ENCODE assay signal across 1 cellular context in the genomic region with DNA sequence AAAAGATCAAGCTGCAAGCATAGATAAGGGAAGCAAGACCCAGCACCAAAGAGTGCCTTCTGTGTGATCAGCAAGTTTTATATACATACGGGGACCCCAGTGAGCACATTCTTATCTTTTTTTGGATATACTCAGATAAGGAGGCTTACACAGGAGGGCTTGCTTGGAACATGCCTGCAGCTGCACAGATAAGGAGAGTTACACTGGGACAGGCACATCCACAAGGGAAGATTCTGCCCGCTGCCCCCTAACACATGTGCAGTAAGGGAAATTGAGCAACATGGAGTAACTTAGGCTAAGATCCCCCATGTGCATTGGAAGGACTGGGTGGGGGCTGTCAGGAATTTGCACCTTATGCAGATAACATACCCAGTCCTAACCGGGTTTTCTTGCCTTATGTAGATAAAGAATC.
A peak's percentile ranks its signal among the peaks of the same experiment; 100 is the strongest.
TF ChIP-seq lines count a peak whose summit lies in the region.

No MANE protein-coding gene starts in this region.

TF ChIP-seq in K562, 482 proteins besides CTCF, POLR2A, EP300 and RAD21 (continued from another document and continues in another):
- TF ChIP-seq MYBL2 (IDR thresholded peaks at IDR 0.05; ENCODE audit: low read depth) = no peak
- no peak for TF ChIP-seq MYBL2 (CRISPR knock-in tag; IDR thresholded peaks at IDR 0.05; ENCODE audit: borderline replicate concordance)
- TF ChIP-seq TRIM28 (IDR thresholded peaks at IDR 0.05) = no peak
- TF ChIP-seq, protein P1, sequence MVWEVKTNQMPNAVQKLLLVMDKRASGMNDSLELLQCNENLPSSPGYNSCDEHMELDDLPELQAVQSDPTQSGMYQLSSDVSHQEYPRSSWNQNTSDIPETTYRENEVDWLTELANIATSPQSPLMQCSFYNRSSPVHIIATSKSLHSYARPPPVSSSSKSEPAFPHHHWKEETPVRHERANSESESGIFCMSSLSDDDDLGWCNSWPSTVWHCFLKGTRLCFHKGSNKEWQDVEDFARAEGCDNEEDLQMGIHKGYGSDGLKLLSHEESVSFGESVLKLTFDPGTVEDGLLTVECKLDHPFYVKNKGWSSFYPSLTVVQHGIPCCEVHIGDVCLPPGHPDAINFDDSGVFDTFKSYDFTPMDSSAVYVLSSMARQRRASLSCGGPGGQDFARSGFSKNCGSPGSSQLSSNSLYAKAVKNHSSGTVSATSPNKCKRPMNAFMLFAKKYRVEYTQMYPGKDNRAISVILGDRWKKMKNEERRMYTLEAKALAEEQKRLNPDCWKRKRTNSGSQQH (CRISPR knock-in tag; IDR thresholded peaks at IDR 0.05) = no peak
- TF ChIP-seq, protein P2, sequence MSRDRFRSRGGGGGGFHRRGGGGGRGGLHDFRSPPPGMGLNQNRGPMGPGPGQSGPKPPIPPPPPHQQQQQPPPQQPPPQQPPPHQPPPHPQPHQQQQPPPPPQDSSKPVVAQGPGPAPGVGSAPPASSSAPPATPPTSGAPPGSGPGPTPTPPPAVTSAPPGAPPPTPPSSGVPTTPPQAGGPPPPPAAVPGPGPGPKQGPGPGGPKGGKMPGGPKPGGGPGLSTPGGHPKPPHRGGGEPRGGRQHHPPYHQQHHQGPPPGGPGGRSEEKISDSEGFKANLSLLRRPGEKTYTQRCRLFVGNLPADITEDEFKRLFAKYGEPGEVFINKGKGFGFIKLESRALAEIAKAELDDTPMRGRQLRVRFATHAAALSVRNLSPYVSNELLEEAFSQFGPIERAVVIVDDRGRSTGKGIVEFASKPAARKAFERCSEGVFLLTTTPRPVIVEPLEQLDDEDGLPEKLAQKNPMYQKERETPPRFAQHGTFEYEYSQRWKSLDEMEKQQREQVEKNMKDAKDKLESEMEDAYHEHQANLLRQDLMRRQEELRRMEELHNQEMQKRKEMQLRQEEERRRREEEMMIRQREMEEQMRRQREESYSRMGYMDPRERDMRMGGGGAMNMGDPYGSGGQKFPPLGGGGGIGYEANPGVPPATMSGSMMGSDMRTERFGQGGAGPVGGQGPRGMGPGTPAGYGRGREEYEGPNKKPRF (IDR thresholded peaks at IDR 0.05; ENCODE audit: low read depth, low read length) = no peak
- TF ChIP-seq TAF1 (IDR thresholded peaks at IDR 0.05; ENCODE audit: control insufficient read depth, extremely low read depth, insufficient read depth, low read length, severe bottlenecking) = no peak
- TF ChIP-seq, protein P3, sequence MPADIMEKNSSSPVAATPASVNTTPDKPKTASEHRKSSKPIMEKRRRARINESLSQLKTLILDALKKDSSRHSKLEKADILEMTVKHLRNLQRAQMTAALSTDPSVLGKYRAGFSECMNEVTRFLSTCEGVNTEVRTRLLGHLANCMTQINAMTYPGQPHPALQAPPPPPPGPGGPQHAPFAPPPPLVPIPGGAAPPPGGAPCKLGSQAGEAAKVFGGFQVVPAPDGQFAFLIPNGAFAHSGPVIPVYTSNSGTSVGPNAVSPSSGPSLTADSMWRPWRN (IDR thresholded peaks at IDR 0.05; ENCODE audit: low read depth) = peak; percentile 71; the same call in 1 of the 2 replicates
- TF ChIP-seq CBX8 (IDR thresholded peaks at IDR 0.05; ENCODE audit: borderline replicate concordance, extremely low read depth, low read depth, low read length, poor library complexity, severe bottlenecking) = no peak
- TF ChIP-seq, protein P4, sequence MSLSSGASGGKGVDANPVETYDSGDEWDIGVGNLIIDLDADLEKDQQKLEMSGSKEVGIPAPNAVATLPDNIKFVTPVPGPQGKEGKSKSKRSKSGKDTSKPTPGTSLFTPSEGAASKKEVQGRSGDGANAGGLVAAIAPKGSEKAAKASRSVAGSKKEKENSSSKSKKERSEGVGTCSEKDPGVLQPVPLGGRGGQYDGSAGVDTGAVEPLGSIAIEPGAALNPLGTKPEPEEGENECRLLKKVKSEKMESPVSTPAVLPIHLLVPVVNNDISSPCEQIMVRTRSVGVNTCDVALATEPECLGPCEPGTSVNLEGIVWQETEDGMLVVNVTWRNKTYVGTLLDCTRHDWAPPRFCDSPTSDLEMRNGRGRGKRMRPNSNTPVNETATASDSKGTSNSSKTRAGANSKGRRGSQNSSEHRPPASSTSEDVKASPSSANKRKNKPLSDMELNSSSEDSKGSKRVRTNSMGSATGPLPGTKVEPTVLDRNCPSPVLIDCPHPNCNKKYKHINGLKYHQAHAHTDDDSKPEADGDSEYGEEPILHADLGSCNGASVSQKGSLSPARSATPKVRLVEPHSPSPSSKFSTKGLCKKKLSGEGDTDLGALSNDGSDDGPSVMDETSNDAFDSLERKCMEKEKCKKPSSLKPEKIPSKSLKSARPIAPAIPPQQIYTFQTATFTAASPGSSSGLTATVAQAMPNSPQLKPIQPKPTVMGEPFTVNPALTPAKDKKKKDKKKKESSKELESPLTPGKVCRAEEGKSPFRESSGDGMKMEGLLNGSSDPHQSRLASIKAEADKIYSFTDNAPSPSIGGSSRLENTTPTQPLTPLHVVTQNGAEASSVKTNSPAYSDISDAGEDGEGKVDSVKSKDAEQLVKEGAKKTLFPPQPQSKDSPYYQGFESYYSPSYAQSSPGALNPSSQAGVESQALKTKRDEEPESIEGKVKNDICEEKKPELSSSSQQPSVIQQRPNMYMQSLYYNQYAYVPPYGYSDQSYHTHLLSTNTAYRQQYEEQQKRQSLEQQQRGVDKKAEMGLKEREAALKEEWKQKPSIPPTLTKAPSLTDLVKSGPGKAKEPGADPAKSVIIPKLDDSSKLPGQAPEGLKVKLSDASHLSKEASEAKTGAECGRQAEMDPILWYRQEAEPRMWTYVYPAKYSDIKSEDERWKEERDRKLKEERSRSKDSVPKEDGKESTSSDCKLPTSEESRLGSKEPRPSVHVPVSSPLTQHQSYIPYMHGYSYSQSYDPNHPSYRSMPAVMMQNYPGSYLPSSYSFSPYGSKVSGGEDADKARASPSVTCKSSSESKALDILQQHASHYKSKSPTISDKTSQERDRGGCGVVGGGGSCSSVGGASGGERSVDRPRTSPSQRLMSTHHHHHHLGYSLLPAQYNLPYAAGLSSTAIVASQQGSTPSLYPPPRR (CRISPR knock-in tag; IDR thresholded peaks at IDR 0.05; ENCODE audit: borderline replicate concordance) = no peak
- no peak for TF ChIP-seq STAT5B (CRISPR knock-in tag; IDR thresholded peaks at IDR 0.05)
- no peak for TF ChIP-seq ZNF431 (CRISPR knock-in tag; IDR thresholded peaks at IDR 0.05)
- TF ChIP-seq, protein P5, sequence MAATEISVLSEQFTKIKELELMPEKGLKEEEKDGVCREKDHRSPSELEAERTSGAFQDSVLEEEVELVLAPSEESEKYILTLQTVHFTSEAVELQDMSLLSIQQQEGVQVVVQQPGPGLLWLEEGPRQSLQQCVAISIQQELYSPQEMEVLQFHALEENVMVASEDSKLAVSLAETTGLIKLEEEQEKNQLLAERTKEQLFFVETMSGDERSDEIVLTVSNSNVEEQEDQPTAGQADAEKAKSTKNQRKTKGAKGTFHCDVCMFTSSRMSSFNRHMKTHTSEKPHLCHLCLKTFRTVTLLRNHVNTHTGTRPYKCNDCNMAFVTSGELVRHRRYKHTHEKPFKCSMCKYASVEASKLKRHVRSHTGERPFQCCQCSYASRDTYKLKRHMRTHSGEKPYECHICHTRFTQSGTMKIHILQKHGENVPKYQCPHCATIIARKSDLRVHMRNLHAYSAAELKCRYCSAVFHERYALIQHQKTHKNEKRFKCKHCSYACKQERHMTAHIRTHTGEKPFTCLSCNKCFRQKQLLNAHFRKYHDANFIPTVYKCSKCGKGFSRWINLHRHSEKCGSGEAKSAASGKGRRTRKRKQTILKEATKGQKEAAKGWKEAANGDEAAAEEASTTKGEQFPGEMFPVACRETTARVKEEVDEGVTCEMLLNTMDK (IDR thresholded peaks at IDR 0.05; ENCODE audit: borderline replicate concordance, insufficient read depth, low read depth, low read length, poor library complexity, severe bottlenecking) = no peak
- TF ChIP-seq PHF8 (IDR thresholded peaks at IDR 0.05; ENCODE audit: borderline replicate concordance, low read length) = no peak
- TF ChIP-seq ADNP (tag; IDR thresholded peaks at IDR 0.05) = peak; percentile 73
- TF ChIP-seq ZKSCAN8 (CRISPR knock-in tag; IDR thresholded peaks at IDR 0.05) = peak; percentile 73; the same call in 1 of the 2 replicates
- TF ChIP-seq ZBTB8A (IDR thresholded peaks at IDR 0.05; ENCODE audit: partially characterized antibody) = no peak
- TF ChIP-seq HMG20B (CRISPR knock-in tag; IDR thresholded peaks at IDR 0.05) = no peak
- no peak for TF ChIP-seq ZFX (CRISPR knock-in tag; IDR thresholded peaks at IDR 0.05)
- TF ChIP-seq, protein P6, sequence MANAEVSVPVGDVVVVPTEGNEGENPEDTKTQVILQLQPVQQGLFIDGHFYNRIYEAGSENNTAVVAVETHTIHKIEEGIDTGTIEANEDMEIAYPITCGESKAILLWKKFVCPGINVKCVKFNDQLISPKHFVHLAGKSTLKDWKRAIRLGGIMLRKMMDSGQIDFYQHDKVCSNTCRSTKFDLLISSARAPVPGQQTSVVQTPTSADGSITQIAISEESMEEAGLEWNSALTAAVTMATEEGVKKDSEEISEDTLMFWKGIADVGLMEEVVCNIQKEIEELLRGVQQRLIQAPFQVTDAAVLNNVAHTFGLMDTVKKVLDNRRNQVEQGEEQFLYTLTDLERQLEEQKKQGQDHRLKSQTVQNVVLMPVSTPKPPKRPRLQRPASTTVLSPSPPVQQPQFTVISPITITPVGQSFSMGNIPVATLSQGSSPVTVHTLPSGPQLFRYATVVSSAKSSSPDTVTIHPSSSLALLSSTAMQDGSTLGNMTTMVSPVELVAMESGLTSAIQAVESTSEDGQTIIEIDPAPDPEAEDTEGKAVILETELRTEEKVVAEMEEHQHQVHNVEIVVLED (CRISPR knock-in tag; IDR thresholded peaks at IDR 0.05) = peak; percentile 77
- peak; percentile 99 for TF ChIP-seq ZNF311 (CRISPR knock-in tag; IDR thresholded peaks at IDR 0.05)
- TF ChIP-seq TFAM (CRISPR knock-in tag; conservative IDR thresholded peaks at IDR 0.05) = no peak
- TF ChIP-seq MCM2 (IDR thresholded peaks at IDR 0.05; ENCODE audit: low read depth) = no peak
- TF ChIP-seq ETV1 (tag; conservative IDR thresholded peaks at IDR 0.05; ENCODE audit: low read depth) = peak; percentile 21; the same call in 1 of the 2 replicates
- TF ChIP-seq, protein P7, sequence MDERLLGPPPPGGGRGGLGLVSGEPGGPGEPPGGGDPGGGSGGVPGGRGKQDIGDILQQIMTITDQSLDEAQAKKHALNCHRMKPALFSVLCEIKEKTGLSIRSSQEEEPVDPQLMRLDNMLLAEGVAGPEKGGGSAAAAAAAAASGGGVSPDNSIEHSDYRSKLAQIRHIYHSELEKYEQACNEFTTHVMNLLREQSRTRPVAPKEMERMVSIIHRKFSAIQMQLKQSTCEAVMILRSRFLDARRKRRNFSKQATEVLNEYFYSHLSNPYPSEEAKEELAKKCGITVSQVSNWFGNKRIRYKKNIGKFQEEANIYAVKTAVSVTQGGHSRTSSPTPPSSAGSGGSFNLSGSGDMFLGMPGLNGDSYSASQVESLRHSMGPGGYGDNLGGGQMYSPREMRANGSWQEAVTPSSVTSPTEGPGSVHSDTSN (CRISPR knock-in tag; IDR thresholded peaks at IDR 0.05; ENCODE audit: low read depth) = no peak
- TF ChIP-seq, protein P7 (tag; conservative IDR thresholded peaks at IDR 0.05; ENCODE audit: low read depth) = peak; percentile 50
- no peak for TF ChIP-seq CHD2 (IDR thresholded peaks at IDR 0.05; ENCODE audit: low read depth, low read length)
- TF ChIP-seq ETV5 (CRISPR knock-in tag; IDR thresholded peaks at IDR 0.05; ENCODE audit: low read depth) = no peak
- TF ChIP-seq SREBF1 (IDR thresholded peaks at IDR 0.05; ENCODE audit: borderline replicate concordance, low read depth, low read length) = no peak
- TF ChIP-seq ZNF175 (CRISPR knock-in tag; IDR thresholded peaks at IDR 0.05; ENCODE audit: low read depth) = peak; percentile 94
- 0 out of 2 replicates have a peak, but pooled peaks have one; percentile 67 for TF ChIP-seq RFX7 (CRISPR knock-in tag; IDR thresholded peaks at IDR 0.05)
- TF ChIP-seq HNRNPLL (IDR thresholded peaks at IDR 0.05; ENCODE audit: low read depth, low read length, poor library complexity, severe bottlenecking) = no peak
- TF ChIP-seq, protein P8, sequence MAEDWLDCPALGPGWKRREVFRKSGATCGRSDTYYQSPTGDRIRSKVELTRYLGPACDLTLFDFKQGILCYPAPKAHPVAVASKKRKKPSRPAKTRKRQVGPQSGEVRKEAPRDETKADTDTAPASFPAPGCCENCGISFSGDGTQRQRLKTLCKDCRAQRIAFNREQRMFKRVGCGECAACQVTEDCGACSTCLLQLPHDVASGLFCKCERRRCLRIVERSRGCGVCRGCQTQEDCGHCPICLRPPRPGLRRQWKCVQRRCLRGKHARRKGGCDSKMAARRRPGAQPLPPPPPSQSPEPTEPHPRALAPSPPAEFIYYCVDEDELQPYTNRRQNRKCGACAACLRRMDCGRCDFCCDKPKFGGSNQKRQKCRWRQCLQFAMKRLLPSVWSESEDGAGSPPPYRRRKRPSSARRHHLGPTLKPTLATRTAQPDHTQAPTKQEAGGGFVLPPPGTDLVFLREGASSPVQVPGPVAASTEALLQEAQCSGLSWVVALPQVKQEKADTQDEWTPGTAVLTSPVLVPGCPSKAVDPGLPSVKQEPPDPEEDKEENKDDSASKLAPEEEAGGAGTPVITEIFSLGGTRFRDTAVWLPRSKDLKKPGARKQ (CRISPR knock-in tag; IDR thresholded peaks at IDR 0.05) = no peak
- no peak for TF ChIP-seq POLR3A (IDR thresholded peaks at IDR 0.05; ENCODE audit: borderline replicate concordance, extremely low read depth, insufficient read depth, insufficient read length)
- TF ChIP-seq RBM14 (IDR thresholded peaks at IDR 0.05; ENCODE audit: borderline replicate concordance, insufficient read depth, low read depth, low read length) = no peak
- TF ChIP-seq, protein P9, sequence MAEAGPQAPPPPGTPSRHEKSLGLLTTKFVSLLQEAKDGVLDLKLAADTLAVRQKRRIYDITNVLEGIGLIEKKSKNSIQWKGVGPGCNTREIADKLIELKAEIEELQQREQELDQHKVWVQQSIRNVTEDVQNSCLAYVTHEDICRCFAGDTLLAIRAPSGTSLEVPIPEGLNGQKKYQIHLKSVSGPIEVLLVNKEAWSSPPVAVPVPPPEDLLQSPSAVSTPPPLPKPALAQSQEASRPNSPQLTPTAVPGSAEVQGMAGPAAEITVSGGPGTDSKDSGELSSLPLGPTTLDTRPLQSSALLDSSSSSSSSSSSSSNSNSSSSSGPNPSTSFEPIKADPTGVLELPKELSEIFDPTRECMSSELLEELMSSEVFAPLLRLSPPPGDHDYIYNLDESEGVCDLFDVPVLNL (CRISPR knock-in tag; IDR thresholded peaks at IDR 0.05; ENCODE audit: low read depth) = no peak
- 0 out of 4 replicates have a peak, but pooled peaks have one; percentile 18 to 20 for TF ChIP-seq FOXK2 (conservative IDR thresholded peaks at IDR 0.05 in 1 of 2, IDR thresholded peaks at IDR 0.05 in 1 of 2; ENCODE audit: low read depth in 2 of 2)
- TF ChIP-seq STAG1 (CRISPR knock-in tag; IDR thresholded peaks at IDR 0.05; ENCODE audit: borderline replicate concordance) = no peak
- no peak for TF ChIP-seq ATF1 (CRISPR knock-in tag; IDR thresholded peaks at IDR 0.05)
- peak; percentile 77 for TF ChIP-seq ATF1 (tag; IDR thresholded peaks at IDR 0.05)
- TF ChIP-seq SUPT5H (IDR thresholded peaks at IDR 0.05) = no peak
- no peak for TF ChIP-seq PTBP1 (IDR thresholded peaks at IDR 0.05; ENCODE audit: low read depth, low read length)
- no peak for TF ChIP-seq KAT7 (CRISPR knock-in tag; IDR thresholded peaks at IDR 0.05; ENCODE audit: borderline replicate concordance)
